Comparison of ENCODE assay signal across 1 cellular context in genomic region chr13:44465318-44465717, GRCh38.
TF ChIP-seq lines count a peak whose summit lies in the region.

No MANE protein-coding gene starts in this region.

TF ChIP-seq in IMR-90, 13 proteins besides CTCF, POLR2A, EP300 and RAD21:
- TF ChIP-seq ELK1 (IDR thresholded peaks at IDR 0.05; ENCODE audit: borderline replicate concordance, low read depth, low read length) = no peak
- TF ChIP-seq, protein P1, sequence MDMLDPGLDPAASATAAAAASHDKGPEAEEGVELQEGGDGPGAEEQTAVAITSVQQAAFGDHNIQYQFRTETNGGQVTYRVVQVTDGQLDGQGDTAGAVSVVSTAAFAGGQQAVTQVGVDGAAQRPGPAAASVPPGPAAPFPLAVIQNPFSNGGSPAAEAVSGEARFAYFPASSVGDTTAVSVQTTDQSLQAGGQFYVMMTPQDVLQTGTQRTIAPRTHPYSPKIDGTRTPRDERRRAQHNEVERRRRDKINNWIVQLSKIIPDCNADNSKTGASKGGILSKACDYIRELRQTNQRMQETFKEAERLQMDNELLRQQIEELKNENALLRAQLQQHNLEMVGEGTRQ (IDR thresholded peaks at IDR 0.05; ENCODE audit: low read depth, low read length) = no peak
- TF ChIP-seq CEBPB (IDR thresholded peaks at IDR 0.05; ENCODE audit: low read depth, low read length) = no peak
- no peak for TF ChIP-seq BHLHE40 (IDR thresholded peaks at IDR 0.05; ENCODE audit: low read depth, low read length)
